Comparison of ENCODE assay signal across 1 cellular context in the genomic region with DNA sequence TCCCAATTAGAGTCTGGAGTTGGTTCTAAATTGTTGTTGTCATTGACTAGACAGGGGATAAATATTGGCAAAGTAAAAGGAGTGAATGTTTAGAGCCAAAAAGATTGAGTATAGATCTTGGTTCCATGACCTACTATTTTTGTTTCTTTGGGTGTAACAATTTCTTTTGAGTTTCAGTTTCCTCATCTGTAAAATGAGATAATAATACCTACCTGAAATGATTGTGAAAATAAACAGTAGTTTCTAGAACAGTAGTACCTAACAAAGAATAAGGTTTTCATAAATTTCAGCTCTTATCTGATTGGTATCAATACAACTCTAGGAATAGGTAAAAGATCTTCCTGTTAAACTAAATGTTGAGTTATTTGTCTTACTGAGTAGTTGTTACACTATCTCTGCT.
TF ChIP-seq lines count a peak whose summit lies in the region.

No MANE protein-coding gene starts in this region.

TF ChIP-seq in WTC11, 78 proteins besides CTCF, POLR2A, EP300 and RAD21 (continued from another document):
- no peak for TF ChIP-seq ZNF512 (CRISPR knock-in tag; IDR thresholded peaks at IDR 0.05; ENCODE audit: borderline replicate concordance)
- TF ChIP-seq MYBL2 (CRISPR knock-in tag; IDR thresholded peaks at IDR 0.05) = no peak
- TF ChIP-seq NR2C2 (CRISPR knock-in tag; IDR thresholded peaks at IDR 0.05) = no peak
- TF ChIP-seq, protein P1, sequence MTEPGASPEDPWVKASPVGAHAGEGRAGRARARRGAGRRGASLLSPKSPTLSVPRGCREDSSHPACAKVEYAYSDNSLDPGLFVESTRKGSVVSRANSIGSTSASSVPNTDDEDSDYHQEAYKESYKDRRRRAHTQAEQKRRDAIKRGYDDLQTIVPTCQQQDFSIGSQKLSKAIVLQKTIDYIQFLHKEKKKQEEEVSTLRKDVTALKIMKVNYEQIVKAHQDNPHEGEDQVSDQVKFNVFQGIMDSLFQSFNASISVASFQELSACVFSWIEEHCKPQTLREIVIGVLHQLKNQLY (CRISPR knock-in tag; IDR thresholded peaks at IDR 0.05) = no peak
- no peak for TF ChIP-seq RORB (CRISPR knock-in tag; IDR thresholded peaks at IDR 0.05)
- TF ChIP-seq, protein P2, sequence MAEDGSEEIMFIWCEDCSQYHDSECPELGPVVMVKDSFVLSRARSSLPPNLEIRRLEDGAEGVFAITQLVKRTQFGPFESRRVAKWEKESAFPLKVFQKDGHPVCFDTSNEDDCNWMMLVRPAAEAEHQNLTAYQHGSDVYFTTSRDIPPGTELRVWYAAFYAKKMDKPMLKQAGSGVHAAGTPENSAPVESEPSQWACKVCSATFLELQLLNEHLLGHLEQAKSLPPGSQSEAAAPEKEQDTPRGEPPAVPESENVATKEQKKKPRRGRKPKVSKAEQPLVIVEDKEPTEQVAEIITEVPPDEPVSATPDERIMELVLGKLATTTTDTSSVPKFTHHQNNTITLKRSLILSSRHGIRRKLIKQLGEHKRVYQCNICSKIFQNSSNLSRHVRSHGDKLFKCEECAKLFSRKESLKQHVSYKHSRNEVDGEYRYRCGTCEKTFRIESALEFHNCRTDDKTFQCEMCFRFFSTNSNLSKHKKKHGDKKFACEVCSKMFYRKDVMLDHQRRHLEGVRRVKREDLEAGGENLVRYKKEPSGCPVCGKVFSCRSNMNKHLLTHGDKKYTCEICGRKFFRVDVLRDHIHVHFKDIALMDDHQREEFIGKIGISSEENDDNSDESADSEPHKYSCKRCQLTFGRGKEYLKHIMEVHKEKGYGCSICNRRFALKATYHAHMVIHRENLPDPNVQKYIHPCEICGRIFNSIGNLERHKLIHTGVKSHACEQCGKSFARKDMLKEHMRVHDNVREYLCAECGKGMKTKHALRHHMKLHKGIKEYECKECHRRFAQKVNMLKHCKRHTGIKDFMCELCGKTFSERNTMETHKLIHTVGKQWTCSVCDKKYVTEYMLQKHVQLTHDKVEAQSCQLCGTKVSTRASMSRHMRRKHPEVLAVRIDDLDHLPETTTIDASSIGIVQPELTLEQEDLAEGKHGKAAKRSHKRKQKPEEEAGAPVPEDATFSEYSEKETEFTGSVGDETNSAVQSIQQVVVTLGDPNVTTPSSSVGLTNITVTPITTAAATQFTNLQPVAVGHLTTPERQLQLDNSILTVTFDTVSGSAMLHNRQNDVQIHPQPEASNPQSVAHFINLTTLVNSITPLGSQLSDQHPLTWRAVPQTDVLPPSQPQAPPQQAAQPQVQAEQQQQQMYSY (CRISPR knock-in tag; IDR thresholded peaks at IDR 0.05) = no peak
